ENCODE assay signal across 3 cellular contexts in the genomic region with DNA sequence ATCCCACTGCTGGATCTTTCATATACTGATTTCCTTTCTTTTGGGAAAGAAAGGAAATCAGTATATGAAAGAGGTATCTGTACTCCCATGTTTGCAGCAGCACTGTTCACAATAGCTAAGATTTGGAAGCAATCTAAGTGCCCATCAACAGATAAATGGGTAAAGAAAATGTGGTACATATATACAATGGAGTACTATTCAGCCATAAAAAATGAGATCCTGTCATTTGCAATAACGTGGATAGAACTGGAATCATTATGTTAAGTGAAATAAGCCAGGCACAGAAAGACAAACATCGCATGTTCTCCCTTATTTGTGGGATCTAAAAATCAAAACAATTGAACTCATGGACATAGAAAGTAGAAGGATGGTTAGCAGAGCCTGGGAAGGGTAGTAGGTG.
A peak's percentile ranks its signal among the peaks of the same experiment; 100 is the strongest.
TF ChIP-seq lines count a peak whose summit lies in the region.

No MANE protein-coding gene starts in this region.

TF ChIP-seq in HEK293, 187 proteins besides CTCF, POLR2A, EP300 and RAD21:
- TF ChIP-seq ZNF146 (tag by site-specific recombination; IDR thresholded peaks at IDR 0.05), result peak; percentile 57

TF ChIP-seq in SK-N-SH treated with all-trans-retinoic acid at 6 μM for 48 hours, 23 proteins besides CTCF, POLR2A, EP300 and RAD21:
- TF ChIP-seq ZNF8 (CRISPR knock-in tag; IDR thresholded peaks at IDR 0.05), result peak; percentile 79

TF ChIP-seq in K562, 482 proteins besides CTCF, POLR2A, EP300 and RAD21:
- TF ChIP-seq ZNF146 (CRISPR knock-in tag; IDR thresholded peaks at IDR 0.05; ENCODE audit: unreplicated experiment), result peak; percentile 44
